18 cellular contexts compared by ENCODE assay signal in the genomic region with DNA sequence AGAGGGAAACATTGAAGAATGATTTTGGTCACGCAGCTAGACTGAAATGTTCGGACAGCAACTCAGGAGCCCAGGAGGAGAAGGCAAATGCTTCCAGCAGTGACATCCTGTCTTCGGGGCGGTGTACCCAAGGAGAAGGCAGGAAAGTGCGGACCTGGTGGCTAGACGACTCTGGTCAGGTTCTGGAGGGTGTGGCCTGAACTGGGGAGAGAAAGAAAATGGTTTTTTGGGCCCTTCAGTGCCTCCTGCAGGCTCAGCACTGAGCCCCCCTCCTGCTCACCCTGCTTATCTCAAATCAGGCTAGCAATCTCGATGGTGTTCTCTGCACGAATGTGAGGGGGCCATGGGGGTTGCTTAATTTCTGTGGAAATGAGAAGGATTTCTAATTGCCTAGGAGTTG.
DNase-seq lines count a peak whose midpoint lies in the region; ATAC-seq and TF ChIP-seq lines count a peak whose summit lies in the region.
"Had no signal": no experiment of that assay in that cellular context is flagged by ENCODE, and none has a peak within 500 bp of the region (broad histone marks: within the 10 kb centered on the region; RNA-seq: fewer than 3 reads in every experiment).

No MANE protein-coding gene starts in this region.

- H3K27ac Mint-ChIP-seq in activated T-helper 17 cell treated with anti-CD3 and anti-CD28 coated beads, Interleukin-2, amount 50 U/mL, for 72 hours = no peak overlapping the region
- H3K27ac Mint-ChIP-seq in endothelial cell (ENCODE audit: unreplicated experiment) = no peak overlapping the region

- H3K4me1 ChIP-seq in mucosa of descending colon (ENCODE audit: low read depth) (no peaks in the 10 kb centered on the region), heart right ventricle (no peaks in the 10 kb centered on the region), Peyer's patch (no peaks in the 10 kb centered on the region)
- H3K4me1 ChIP-seq: BE2C had no signal

- no peaks in the 10 kb centered on the region for H3K4me1 Mint-ChIP-seq in activated T-helper 17 cell treated with anti-CD3 and anti-CD28 coated beads, Interleukin-2, amount 50 U/mL, for 72 hours
- no peaks in the 10 kb centered on the region for H3K4me1 Mint-ChIP-seq in endothelial cell (ENCODE audit: unreplicated experiment)

- H3K27ac ChIP-seq in heart right ventricle (peak overlapping the region in 1 of 10 donors; percentile 34), Peyer's patch (no peak overlapping the region)
- H3K27ac ChIP-seq: brain microvascular endothelial cell, thoracic aorta had no signal

- no peak for TF ChIP-seq POLR2A in Peyer's patch (IDR thresholded peaks at IDR 0.05)

- DNase-seq in SIG-M5 treated with dmso at 0.1 percent for 504 hours (lab: John Stamatoyannopoulos, UW; ENCODE audit: unreplicated experiment) (peak; percentile 57), SIG-M5 (lab: John Stamatoyannopoulos, UW) (no peak), H7 (peak; percentile 53), mucosa of descending colon (no peak), heart right ventricle (no peak), endothelial cell (ENCODE audit: low spot score) (no peak), Peyer's patch (no peak)
- DNase-seq: BE2C; brain microvascular endothelial cell; cortex of kidney; foreskin fibroblast; GF-D8; mesenchymal stem cell; NCI-H146; stimulated activated CD4-positive, alpha-beta T cell treated with anti-CD3 and anti-CD28 coated beads, Interleukin-4, amount 100 ng/mL, for 4 hours had no signal

- intact Hi-C loops in mucosa of descending colon (cut with DNase I, micrococcal nuclease) = no loop called here
- intact Hi-C loops in heart right ventricle (cut with DNase I) = no loop called here

- H3K27me3 ChIP-seq in H7 (ENCODE audit: control insufficient read depth, insufficient read depth, low read length) = no peaks in the 10 kb centered on the region
- H3K27me3 ChIP-seq in heart right ventricle = peaks cover 0 to 5% (median 0%) of the 10 kb centered on the region in 7 donors
- no peaks in the 10 kb centered on the region for H3K27me3 ChIP-seq in Peyer's patch
- H3K27me3 ChIP-seq: brain microvascular endothelial cell had no signal

- no peaks in the 10 kb centered on the region for H3K9me3 Mint-ChIP-seq in activated T-helper 17 cell treated with anti-CD3 and anti-CD28 coated beads, Interleukin-2, amount 50 U/mL, for 72 hours
- no peaks in the 10 kb centered on the region for H3K9me3 Mint-ChIP-seq in endothelial cell (ENCODE audit: unreplicated experiment)
- H3K9me3 Mint-ChIP-seq: neural crest cell had no signal

- H3K36me3 Mint-ChIP-seq in activated T-helper 17 cell treated with anti-CD3 and anti-CD28 coated beads, Interleukin-2, amount 50 U/mL, for 72 hours (ENCODE audit: low read depth) = no peaks in the 10 kb centered on the region
- no peaks in the 10 kb centered on the region for H3K36me3 Mint-ChIP-seq in endothelial cell (ENCODE audit: low read depth, unreplicated experiment)

- no peak overlapping the region for H3K4me3 ChIP-seq in H7 (ENCODE audit: insufficient read depth, low read depth, low read length)
- H3K4me3 ChIP-seq in mucosa of descending colon = no peak overlapping the region
- H3K4me3 ChIP-seq in heart right ventricle = peak overlapping the region in 1 of 10 donors; percentile 14
- H3K4me3 ChIP-seq in Peyer's patch = no peak overlapping the region
- H3K4me3 ChIP-seq: thoracic aorta had no signal

- WGBS in heart right ventricle, 2 donors = 36 to 55% methylated on average over 8 of the region's 8 CpGs

- no peaks in the 10 kb centered on the region for H3K36me3 ChIP-seq in H7 (replicated peaks; ENCODE audit: control insufficient read depth, insufficient read depth, low read length)
- H3K36me3 ChIP-seq in mucosa of descending colon (ENCODE audit: low read depth) = no peaks in the 10 kb centered on the region
- no peaks in the 10 kb centered on the region for H3K36me3 ChIP-seq in heart right ventricle
- no peaks in the 10 kb centered on the region for H3K36me3 ChIP-seq in Peyer's patch
- H3K36me3 ChIP-seq: BE2C, brain microvascular endothelial cell, thoracic aorta had no signal

- ATAC-seq in activated T-helper 17 cell treated with anti-CD3 and anti-CD28 coated beads, Interleukin-2, amount 50 U/mL, for 72 hours (replicated peaks) = no peak
- ATAC-seq in mucosa of descending colon (peak; percentile 33), heart right ventricle (no peak)

- H3K9me3 ChIP-seq in mucosa of descending colon = no peaks in the 10 kb centered on the region
- H3K9me3 ChIP-seq in heart right ventricle = no peaks in the 10 kb centered on the region
- no peaks in the 10 kb centered on the region for H3K9me3 ChIP-seq in Peyer's patch
- H3K9me3 ChIP-seq: BE2C, thoracic aorta had no signal

- H3K4me3 Mint-ChIP-seq in activated T-helper 17 cell treated with anti-CD3 and anti-CD28 coated beads, Interleukin-2, amount 50 U/mL, for 72 hours = peak overlapping the region; percentile 46
- no peak overlapping the region for H3K4me3 Mint-ChIP-seq in endothelial cell (ENCODE audit: unreplicated experiment)
- H3K4me3 Mint-ChIP-seq: neural crest cell had no signal

- H3K27me3 Mint-ChIP-seq in activated T-helper 17 cell treated with anti-CD3 and anti-CD28 coated beads, Interleukin-2, amount 50 U/mL, for 72 hours = no peaks in the 10 kb centered on the region
- H3K27me3 Mint-ChIP-seq in endothelial cell (ENCODE audit: unreplicated experiment) = peaks cover 3% of the 10 kb centered on the region

- TF ChIP-seq CTCF in mucosa of descending colon (IDR thresholded peaks at IDR 0.05) (no peak), heart right ventricle (IDR thresholded peaks at IDR 0.05) (no peak), endothelial cell (IDR thresholded peaks at IDR 0.05; ENCODE audit: unreplicated experiment) (no peak), Peyer's patch (IDR thresholded peaks at IDR 0.05) (no peak)

Comparison
In these comparisons a context has a peak if more than half of its experiments do, and no peak if none do; other contexts are left out.
1. DNase-seq: peak in SIG-M5 treated with dmso at 0.1 percent for 504 hours (single experiment) and H7 (single experiment); none in SIG-M5 (single experiment), mucosa of descending colon (0 of 3), heart right ventricle (0 of 2), endothelial cell (single experiment) and Peyer's patch (0 of 3).